17 cellular contexts compared by ENCODE assay signal in the genomic region with DNA sequence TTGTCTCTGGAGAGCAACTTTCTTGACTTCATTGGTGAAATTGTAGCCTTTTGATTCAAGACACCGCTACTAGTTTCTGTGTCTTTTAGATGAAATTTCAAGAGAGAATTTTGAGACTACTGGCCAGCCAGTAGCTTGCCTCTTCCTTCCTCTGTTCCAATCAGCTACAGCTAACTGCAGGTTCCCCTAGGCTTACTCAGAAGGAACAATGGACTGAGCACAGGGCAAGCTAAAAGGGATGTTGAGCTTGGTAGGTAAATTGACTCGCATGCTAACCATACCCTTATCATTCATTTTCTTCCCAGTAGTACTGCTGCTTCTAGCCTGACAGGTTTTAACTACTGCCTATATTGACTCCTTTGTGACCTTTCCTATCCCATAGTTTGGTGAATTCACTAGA.
A peak's percentile ranks its signal among the peaks of the same experiment; 100 is the strongest.
DNase-seq lines count a peak whose midpoint lies in the region; ATAC-seq, FAIRE-seq and TF ChIP-seq lines count a peak whose summit lies in the region.
"Had no signal": no experiment of that assay in that cellular context is flagged by ENCODE, and none has a peak within 500 bp of the region (broad histone marks: within the 10 kb centered on the region; RNA-seq: fewer than 3 reads in every experiment).

No MANE protein-coding gene starts in this region.

- no peak overlapping the region for H3K4me2 ChIP-seq in GM23248 (ENCODE audit: unreplicated experiment)
- no peak overlapping the region for H3K4me2 ChIP-seq in H1 (ENCODE audit: insufficient read depth in 1 of 2, low read depth in 2 of 2, low read length in 2 of 2)

- H3K36me3 ChIP-seq in GM23248 (ENCODE audit: low read depth) (no peaks in the 10 kb centered on the region), H1 (ENCODE audit: control insufficient read depth in 2 of 4, insufficient read depth in 4 of 4, low read length in 3 of 4) (no peaks in the 10 kb centered on the region)
- H3K36me3 ChIP-seq: MG63 had no signal

- H3K27ac ChIP-seq in GM23248 (no peak overlapping the region), H1 (ENCODE audit: low read depth, low read length) (no peak overlapping the region)
- H3K27ac ChIP-seq: C4-2B had no signal

- TF ChIP-seq CTCF in H1 (IDR thresholded peaks at IDR 0.05; ENCODE audit: control extremely low read depth in 1 of 3, insufficient read depth in 1 of 3, low read depth in 1 of 3, low read length in 3 of 3), result no peak

- 44 to 48% methylated on average over 2 of the region's 2 CpGs for WGBS in GM23248 (ENCODE audit: low coverage in 1 of 2, low lambda C conversion rate in 2 of 2, missing lambda C conversion rate in 2 of 2), 2 experiments
- 60% methylated on average over 2 of the region's 2 CpGs; no CpG with 5 or more reads in 1 of the 2 experiments for WGBS in H1 (ENCODE audit: extremely low coverage in 1 of 2, insufficient coverage in 1 of 2, insufficient read length in 1 of 2, insufficient replicate concordance in 2 of 2, low coverage in 1 of 2, low lambda C conversion rate in 2 of 2, missing lambda C conversion rate in 1 of 2), 2 experiments

- no peak for DNase-seq in GM23248
- DNase-seq in M059J (ENCODE audit: low read depth), result peak; percentile 12
- peak in 1 of 2 experiments; percentile 19 for DNase-seq in H1 (ENCODE audit: low read depth in 1 of 2, low spot score in 2 of 2)
- peak; percentile 29 for DNase-seq in iPS-NIHi7 (ENCODE audit: extremely low spot score)
- no peak for DNase-seq in GM19238 (ENCODE audit: insufficient read length, low spot score)
- DNase-seq: DMS 273 treated with DMSO at 0.1 percent for 48 hours, HCEC 1CT, MG63, NCI-H1092 treated with DMSO at 0.1 percent for 48 hours, NCI-H1694 treated with DMSO at 0.1 percent for 48 hours, NCI-H2171, NCI-H446 treated with DMSO at 0.1 percent for 48 hours, SIG-M5 had no signal

- H3K79me2 ChIP-seq in GM23248 (ENCODE audit: insufficient read depth) (no peaks in the 10 kb centered on the region), H1 (ENCODE audit: control insufficient read depth in 1 of 2, insufficient read depth in 2 of 2, low read length in 2 of 2) (no peaks in the 10 kb centered on the region)

- no peak for TF ChIP-seq EP300 in H1 (IDR thresholded peaks at IDR 0.05; ENCODE audit: borderline replicate concordance in 1 of 2, low read depth in 2 of 2, low read length in 2 of 2)

- H3F3A ChIP-seq in GM23248 (ENCODE audit: insufficient read depth), result no peaks in the 10 kb centered on the region

- no peaks in the 10 kb centered on the region for H3K9me3 ChIP-seq in GM23248 (ENCODE audit: low read depth)
- no peaks in the 10 kb centered on the region for H3K9me3 ChIP-seq in H1 (ENCODE audit: insufficient read depth in 2 of 2, low read depth in 1 of 2, low read length in 1 of 2)
- H3K9me3 ChIP-seq: MG63 had no signal

- H3K14ac ChIP-seq in H1 (ENCODE audit: insufficient read length), result no peak overlapping the region

- no peak overlapping the region for H4K8ac ChIP-seq in H1 (ENCODE audit: extremely low read depth, insufficient read depth, low read length)

- no peaks in the 10 kb centered on the region for H3K9me2 ChIP-seq in GM23248 (ENCODE audit: insufficient read depth)

- H3K4me3 ChIP-seq in GM23248 (no peak overlapping the region), H1 (ENCODE audit: extremely low read depth in 1 of 4, insufficient read depth in 2 of 4, low read depth in 3 of 4, low read length in 4 of 4) (no peak overlapping the region)
- H3K4me3 ChIP-seq: MG63 had no signal

- TF ChIP-seq RAD21 in H1 (IDR thresholded peaks at IDR 0.05 in 1 of 2, conservative IDR thresholded peaks at IDR 0.05 in 1 of 2; ENCODE audit: low read depth in 2 of 2, low read length in 2 of 2), result no peak

- H3K9ac ChIP-seq in GM23248, result no peak overlapping the region
- no peak overlapping the region for H3K9ac ChIP-seq in H1 (replicated peaks in 1 of 4; ENCODE audit: extremely low read depth in 1 of 4, low read depth in 3 of 4, low read length in 3 of 4)

- H3K27me3 ChIP-seq in GM23248 (replicated peaks; ENCODE audit: insufficient read depth) (no peaks in the 10 kb centered on the region), H1 (replicated peaks in 1 of 4; ENCODE audit: control insufficient read depth in 3 of 4, extremely low read depth in 1 of 4, insufficient read depth in 3 of 4, low read length in 3 of 4) (no peaks in the 10 kb centered on the region)
- H3K27me3 ChIP-seq: MG63 had no signal

- no peaks in the 10 kb centered on the region for H3K79me1 ChIP-seq in H1 (ENCODE audit: low read depth, low read length)

- no peak overlapping the region for H3K4ac ChIP-seq in H1 (replicated peaks; ENCODE audit: insufficient read length, low read depth, low read length)

- no peak overlapping the region for H2BK20ac ChIP-seq in H1 (ENCODE audit: low read length)

- H3K56ac ChIP-seq in H1 (replicated peaks; ENCODE audit: insufficient read length, low read depth, low read length), result no peak overlapping the region

- H4K5ac ChIP-seq in H1 (ENCODE audit: insufficient read length, low read depth, low read length), result no peak overlapping the region

- peaks cover 12% of the 10 kb centered on the region for H3K4me1 ChIP-seq in GM23248 (ENCODE audit: insufficient read depth)
- H3K4me1 ChIP-seq in H1 (replicated peaks in 1 of 4; ENCODE audit: control insufficient read depth in 3 of 4, insufficient read depth in 4 of 4, low read length in 3 of 4), result peaks cover 0 to 4% (median 0%) of the 10 kb centered on the region in 4 experiments; a peak in 1 of 7 replicates

- no peak overlapping the region for H2BK12ac ChIP-seq in H1 (ENCODE audit: low read depth, low read length)

- POLR2A ChIA-PET in H1 (lab: Charles Lee; ENCODE audit: partially characterized antibody), result no interaction called here

- no peak overlapping the region for H2BK120ac ChIP-seq in H1 (replicated peaks; ENCODE audit: low read depth, low read length)

- no peak overlapping the region for H2AK5ac ChIP-seq in H1 (ENCODE audit: low read depth, low read length)

- H3K23ac ChIP-seq in H1 (ENCODE audit: insufficient read length), result no peak overlapping the region

- H4K91ac ChIP-seq in H1 (replicated peaks; ENCODE audit: insufficient read length, low read length), result no peak overlapping the region

- FAIRE-seq in H1 (lab: Jason Lieb, UNC), result peak; percentile 96
- FAIRE-seq: GM12892 had no signal

- in situ Hi-C loops in GM23248 (cut with MboI), result no loop called here

- no peak overlapping the region for H2BK5ac ChIP-seq in H1 (ENCODE audit: low read depth, low read length)

- no peak for ATAC-seq in GM19328 (IDR thresholded peaks at IDR 0.05; ENCODE audit: unreplicated experiment)
- ATAC-seq in HG03175 (IDR thresholded peaks at IDR 0.05; ENCODE audit: unreplicated experiment), result no peak

- no peak for TF ChIP-seq POLR2A in H1 (IDR thresholded peaks at IDR 0.05; ENCODE audit: control extremely low read depth in 1 of 2, low read depth in 2 of 2, low read length in 2 of 2)

- no peak overlapping the region for H3K18ac ChIP-seq in H1 (ENCODE audit: extremely low read depth, low read length)

- no peak overlapping the region for H2BK15ac ChIP-seq in H1 (ENCODE audit: low read length)

- CTCF ChIA-PET in H1 (lab: Charles Lee; ENCODE audit: partially characterized antibody), result no interaction called here

- H4K20me1 ChIP-seq in GM23248 (ENCODE audit: insufficient read depth) (no peaks in the 10 kb centered on the region), H1 (replicated peaks in 1 of 2; ENCODE audit: control insufficient read depth in 1 of 2, insufficient read depth in 2 of 2, low read length in 2 of 2) (no peaks in the 10 kb centered on the region)

- peak overlapping the region; percentile 12; the same call in 1 of the 2 replicates for H2AFZ ChIP-seq in GM23248
- peak overlapping the region; percentile 54 for H2AFZ ChIP-seq in H1 (ENCODE audit: low read length)

- no peaks in the 10 kb centered on the region for H3K23me2 ChIP-seq in H1 (ENCODE audit: low read depth, low read length)

TF ChIP-seq in H1, 55 proteins besides CTCF, POLR2A, EP300 and RAD21:
- TF ChIP-seq CREB1 (IDR thresholded peaks at IDR 0.05), result no peak
- TF ChIP-seq KDM5A (IDR thresholded peaks at IDR 0.05; ENCODE audit: low read length), result no peak
- no peak for TF ChIP-seq ASH2L (IDR thresholded peaks at IDR 0.05; ENCODE audit: low read length)
- no peak for TF ChIP-seq FOSL1 (IDR thresholded peaks at IDR 0.05; ENCODE audit: insufficient read depth, low read depth, low read length)
- TF ChIP-seq CBX5 (IDR thresholded peaks at IDR 0.05; ENCODE audit: low read depth, low read length), result no peak
- no peak for TF ChIP-seq HDAC2 (IDR thresholded peaks at IDR 0.05; ENCODE audit: borderline replicate concordance in 1 of 2, low read depth in 2 of 2, low read length in 2 of 2)
- TF ChIP-seq SIX5 (IDR thresholded peaks at IDR 0.05; ENCODE audit: low read depth, low read length), result no peak
- TF ChIP-seq KDM4A (IDR thresholded peaks at IDR 0.05; ENCODE audit: low read depth, low read length, severe bottlenecking), result no peak
- TF ChIP-seq, protein P1, sequence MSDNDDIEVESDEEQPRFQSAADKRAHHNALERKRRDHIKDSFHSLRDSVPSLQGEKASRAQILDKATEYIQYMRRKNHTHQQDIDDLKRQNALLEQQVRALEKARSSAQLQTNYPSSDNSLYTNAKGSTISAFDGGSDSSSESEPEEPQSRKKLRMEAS (IDR thresholded peaks at IDR 0.05), result no peak
- TF ChIP-seq CEBPB (IDR thresholded peaks at IDR 0.05; ENCODE audit: low read depth, low read length), result no peak
- TF ChIP-seq TCF12 (IDR thresholded peaks at IDR 0.05; ENCODE audit: low read depth, low read length), result no peak
- no peak for TF ChIP-seq GTF2F1 (IDR thresholded peaks at IDR 0.05; ENCODE audit: borderline replicate concordance, low read depth, low read length)
- TF ChIP-seq MAFK (IDR thresholded peaks at IDR 0.05; ENCODE audit: low read depth, low read length), result no peak
- no peak for TF ChIP-seq CHD1 (IDR thresholded peaks at IDR 0.05; ENCODE audit: low read depth, low read length)
- no peak for TF ChIP-seq JUND (IDR thresholded peaks at IDR 0.05; ENCODE audit: low read length)
- no peak for TF ChIP-seq CHD2 (IDR thresholded peaks at IDR 0.05; ENCODE audit: low read length)

Comparison
In these comparisons a context has a peak if more than half of its experiments do, and no peak if none do; other contexts are left out.
1. DNase-seq: peak in M059J (single experiment) and iPS-NIHi7 (single experiment); none in GM23248 (single experiment) and GM19238 (single experiment).